Comparison of ENCODE assay signal across 20 cellular contexts in the genomic region with DNA sequence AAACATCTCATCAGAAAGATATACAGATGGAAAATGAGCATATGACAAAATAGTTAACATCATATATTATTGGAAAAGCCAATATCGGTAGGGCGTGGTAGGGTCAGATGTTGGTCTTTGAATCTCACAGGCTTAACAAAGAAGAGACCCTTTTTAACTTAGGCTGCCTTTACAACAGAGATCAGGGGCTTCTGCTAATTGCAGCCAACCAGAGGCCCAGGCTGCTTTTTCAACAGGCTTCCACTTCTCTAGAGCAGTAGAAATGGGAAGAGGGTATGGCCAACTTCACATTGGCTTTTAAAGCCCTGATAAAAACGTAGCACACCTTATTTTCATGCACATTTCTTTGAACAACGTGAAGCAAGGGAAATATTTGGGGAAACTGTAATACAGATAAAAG.
DNase-seq lines count a peak whose midpoint lies in the region; ATAC-seq and TF ChIP-seq lines count a peak whose summit lies in the region.
"Had no signal": no experiment of that assay in that cellular context is flagged by ENCODE, and none has a peak within 500 bp of the region (broad histone marks: within the 10 kb centered on the region; RNA-seq: fewer than 3 reads in every experiment).

No MANE protein-coding gene starts in this region.

- no peak overlapping the region for H2BK12ac ChIP-seq in H9 (ENCODE audit: insufficient read length, low read depth, low read length)

- no peak for DNase-seq in H9
- no peak for DNase-seq in WTC11 (ENCODE audit: low spot score)
- no peak for DNase-seq in NCI-H1105 treated with DMSO at 0.1 percent for 48 hours (lab: John Stamatoyannopoulos, UW)
- no peak for DNase-seq in AML-193 (lab: John Stamatoyannopoulos, UW)
- DNase-seq in CD14-positive monocyte (ENCODE audit: low spot score): no peak
- DNase-seq in Ammon's horn (ENCODE audit: low spot score): no peak
- DNase-seq: CD8-positive, alpha-beta T cell; COR-L47; DMS 273 treated with DMSO at 0.1 percent for 48 hours; DMS53; DND-41; EL; GOT3; Karpas-422; KBM-7 had no signal

- no peak overlapping the region for H4K5ac ChIP-seq in H9 (ENCODE audit: insufficient read length, low read depth, low read length)

- no peak overlapping the region for H3K4ac ChIP-seq in H9 (ENCODE audit: low read depth, low read length)

- no peak overlapping the region for H2AFZ ChIP-seq in H9 (ENCODE audit: low read length)

- H2BK15ac ChIP-seq in H9 (ENCODE audit: low read depth, low read length): no peak overlapping the region

- peaks cover 0 to 10% of the 10 kb centered on the region in 2 experiments; a peak in 3 of 5 replicates for H3K9me3 Mint-ChIP-seq in H9
- no peaks in the 10 kb centered on the region for H3K9me3 Mint-ChIP-seq in WTC11
- H3K9me3 Mint-ChIP-seq in CD14-positive monocyte: peaks cover 19 to 45% (median 29%) of the 10 kb centered on the region in 7 donors

- H4K20me1 ChIP-seq in H9 (ENCODE audit: control insufficient read depth, insufficient read depth, insufficient read length): no peaks in the 10 kb centered on the region
- H4K20me1 ChIP-seq: BLaER1 had no signal

- no peaks in the 10 kb centered on the region for H3K23me2 ChIP-seq in H9 (ENCODE audit: insufficient read length, low read depth, low read length, poor library complexity, severe bottlenecking)

- CTCF ChIA-PET in WTC11 (lab: Charles Lee): no interaction called here

- intact Hi-C loops in CD14-positive monocyte (cut with micrococcal nuclease): no loop called here

- no peak overlapping the region for H2BK120ac ChIP-seq in H9 (ENCODE audit: low read depth, low read length, poor library complexity, severe bottlenecking)

- H3K4me3 Mint-ChIP-seq in H9 (peak overlapping the region in 1 of 2 experiments; percentile 98; a peak in 3 of 5 replicates), WTC11 (peak overlapping the region; percentile 99), CD14-positive monocyte (no peak overlapping the region)
- H3K4me3 Mint-ChIP-seq: CD8-positive, alpha-beta T cell; IgD-negative memory B cell had no signal

- no peak overlapping the region for H2BK20ac ChIP-seq in H9 (ENCODE audit: low read depth, low read length, poor library complexity, severe bottlenecking)

- H3K27me3 Mint-ChIP-seq in H9 (ENCODE audit: low read depth): no peaks in the 10 kb centered on the region; the same call in 1 of the 2 replicates
- no peaks in the 10 kb centered on the region; the same call in 1 of the 2 replicates for H3K27me3 Mint-ChIP-seq in WTC11 (ENCODE audit: low read depth)
- peaks cover 0 to 2% (median 0%) of the 10 kb centered on the region in 3 donors for H3K27me3 Mint-ChIP-seq in CD14-positive monocyte (ENCODE audit: low read depth in 3 of 3)
- H3K27me3 Mint-ChIP-seq: IgD-negative memory B cell had no signal

- WGBS in H9 (ENCODE audit: extremely low coverage, insufficient read length, low lambda C conversion rate): no CpG with 5 or more reads among the region's 4 CpGs

- H3K9ac ChIP-seq in H9 (ENCODE audit: extremely low read depth, insufficient read length, low read length) (peak overlapping the region; percentile 29), iPS-18a (ENCODE audit: low read length) (peak overlapping the region; percentile 37)
- H3K9ac ChIP-seq: BLaER1 had no signal

- no peaks in the 10 kb centered on the region for H3K27me3 ChIP-seq in H9 (ENCODE audit: insufficient read depth, low read length)
- H3K27me3 ChIP-seq in iPS-18a (ENCODE audit: control insufficient read depth, insufficient read depth, low read length): no peaks in the 10 kb centered on the region
- H3K27me3 ChIP-seq: BLaER1 had no signal

- no peak overlapping the region for H3K18ac ChIP-seq in H9 (ENCODE audit: insufficient read length, low read depth, low read length)

- no peak overlapping the region for H3K14ac ChIP-seq in H9 (ENCODE audit: insufficient read depth, low read length)

- no peak overlapping the region for H2AK5ac ChIP-seq in H9 (ENCODE audit: insufficient read length, low read length)

- peak; percentile 69 for ATAC-seq in WTC11
- ATAC-seq: CD8-positive, alpha-beta T cell; HepG2 had no signal

- peak overlapping the region; percentile 73 for H3K27ac ChIP-seq in H9 (ENCODE audit: insufficient read length, low read depth, low read length)
- H3K27ac ChIP-seq in iPS-18a (ENCODE audit: low read length): peak overlapping the region; percentile 63
- H3K27ac ChIP-seq: BLaER1 had no signal

- peak overlapping the region; percentile 57 for H3K4me2 ChIP-seq in H9 (ENCODE audit: insufficient read depth, insufficient read length, low read length)
- H3K4me2 ChIP-seq: BLaER1 had no signal

- peaks cover 3% of the 10 kb centered on the region for H3K36me3 ChIP-seq in iPS-18a (ENCODE audit: control insufficient read depth, low read depth, low read length)
- H3K36me3 ChIP-seq: BLaER1, HAP-1 had no signal

- peaks cover 13% of the 10 kb centered on the region for H3K4me1 ChIP-seq in H9 (ENCODE audit: insufficient read depth, low read length)
- H3K4me1 ChIP-seq in iPS-18a (ENCODE audit: control insufficient read depth, low read depth, low read length): peaks cover 39% of the 10 kb centered on the region
- H3K4me1 ChIP-seq: BLaER1, HAP-1 had no signal

- peaks cover 23% of the 10 kb centered on the region for H3K79me2 ChIP-seq in H9 (ENCODE audit: insufficient read depth, low read length)

- H4K91ac ChIP-seq in H9 (ENCODE audit: insufficient read length, low read depth, low read length): no peak overlapping the region

- H4K8ac ChIP-seq in H9 (replicated peaks; ENCODE audit: insufficient read length, low read depth, low read length): no peak overlapping the region

- no peak overlapping the region for H3T11ph ChIP-seq in H9 (ENCODE audit: low read length)

- peaks cover 57 to 59% of the 10 kb centered on the region in 2 experiments for H3K4me1 Mint-ChIP-seq in H9
- H3K4me1 Mint-ChIP-seq in WTC11: peaks cover 62% of the 10 kb centered on the region
- no peaks in the 10 kb centered on the region for H3K4me1 Mint-ChIP-seq in CD14-positive monocyte
- H3K4me1 Mint-ChIP-seq: IgD-negative memory B cell had no signal

- TF ChIP-seq CTCF in H9 (conservative IDR thresholded peaks at IDR 0.05) (no peak), WTC11 (IDR thresholded peaks at IDR 0.05) (no peak), CD14-positive monocyte (IDR thresholded peaks at IDR 0.05) (no peak)

- H3K27ac Mint-ChIP-seq in H9 (peak overlapping the region; percentile 15 to 99 (median 98); a peak in 6 of 7 replicates), WTC11 (peak overlapping the region; percentile 94), CD14-positive monocyte (no peak overlapping the region)
- H3K27ac Mint-ChIP-seq: CD8-positive, alpha-beta T cell; IgD-negative memory B cell had no signal

- H3K4me3 ChIP-seq in iPS-18a (ENCODE audit: low read length): no peak overlapping the region
- H3K4me3 ChIP-seq: BLaER1, HAP-1 had no signal

- H3K56ac ChIP-seq in H9 (ENCODE audit: insufficient read length, low read depth, low read length): no peak overlapping the region

- POLR2A ChIA-PET in WTC11 (lab: Charles Lee): no interaction called here

- no peaks in the 10 kb centered on the region for H3K9me3 ChIP-seq in H9 (ENCODE audit: control insufficient read depth, low read depth, low read length)
- H3K9me3 ChIP-seq in iPS-18a (ENCODE audit: control insufficient read depth, low read depth, low read length): no peaks in the 10 kb centered on the region
- H3K9me3 ChIP-seq: BLaER1, HAP-1 had no signal

- peaks cover 27 to 45% (median 39%) of the 10 kb centered on the region in 3 experiments for H3K36me3 Mint-ChIP-seq in H9 (ENCODE audit: insufficient read depth in 1 of 3, low read depth in 3 of 3)
- peaks cover 57% of the 10 kb centered on the region for H3K36me3 Mint-ChIP-seq in WTC11
- no peaks in the 10 kb centered on the region for H3K36me3 Mint-ChIP-seq in CD14-positive monocyte
- H3K36me3 Mint-ChIP-seq: CD8-positive, alpha-beta T cell; IgD-negative memory B cell had no signal

- H3K23ac ChIP-seq in H9 (ENCODE audit: insufficient read length, low read depth, low read length): no peak overlapping the region

- no peaks in the 10 kb centered on the region for H3K79me1 ChIP-seq in H9 (ENCODE audit: insufficient read depth, low read depth, low read length, poor library complexity, severe bottlenecking)

- H2BK5ac ChIP-seq in H9 (ENCODE audit: insufficient read length, low read length): no peak overlapping the region

TF ChIP-seq in WTC11, 78 proteins besides CTCF, POLR2A, EP300 and RAD21 (continues in another document):
- TF ChIP-seq ZMAT4 (CRISPR knock-in tag; IDR thresholded peaks at IDR 0.05) (no peak), ZNF396 (CRISPR knock-in tag; IDR thresholded peaks at IDR 0.05; ENCODE audit: borderline replicate concordance) (no peak), RELA (CRISPR knock-in tag; IDR thresholded peaks at IDR 0.05; ENCODE audit: borderline replicate concordance) (no peak), ERG (CRISPR knock-in tag; IDR thresholded peaks at IDR 0.05) (no peak), NR3C1 (CRISPR knock-in tag; conservative IDR thresholded peaks at IDR 0.05; ENCODE audit: low read depth) (no peak), RORB (CRISPR knock-in tag; IDR thresholded peaks at IDR 0.05) (no peak)
- TF ChIP-seq, protein P1, sequence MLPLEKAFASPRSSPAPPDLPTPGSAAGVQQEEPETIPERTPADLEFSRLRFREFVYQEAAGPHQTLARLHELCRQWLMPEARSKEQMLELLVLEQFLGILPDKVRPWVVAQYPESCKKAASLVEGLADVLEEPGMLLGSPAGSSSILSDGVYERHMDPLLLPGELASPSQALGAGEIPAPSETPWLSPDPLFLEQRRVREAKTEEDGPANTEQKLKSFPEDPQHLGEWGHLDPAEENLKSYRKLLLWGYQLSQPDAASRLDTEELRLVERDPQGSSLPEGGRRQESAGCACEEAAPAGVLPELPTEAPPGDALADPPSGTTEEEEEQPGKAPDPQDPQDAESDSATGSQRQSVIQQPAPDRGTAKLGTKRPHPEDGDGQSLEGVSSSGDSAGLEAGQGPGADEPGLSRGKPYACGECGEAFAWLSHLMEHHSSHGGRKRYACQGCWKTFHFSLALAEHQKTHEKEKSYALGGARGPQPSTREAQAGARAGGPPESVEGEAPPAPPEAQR (CRISPR knock-in tag; IDR thresholded peaks at IDR 0.05): no peak

Comparison
In these comparisons a context has a peak if more than half of its experiments do, and no peak if none do; other contexts are left out.
1. H3K27ac Mint-ChIP-seq: peak in H9 (3 of 3) and WTC11 (single experiment); none in CD14-positive monocyte (0 of 7).